In genomic region chr7:155391414-155391813, GRCh38 we compare ENCODE assay signal across 8 cellular contexts.
"Had no signal": no experiment of that assay in that cellular context is flagged by ENCODE, and none has a peak within 500 bp of the region (broad histone marks: within the 10 kb centered on the region; RNA-seq: fewer than 3 reads in every experiment).

No MANE protein-coding gene starts in this region.

- H3K4me3 Mint-ChIP-seq: IgD-negative memory B cell had no signal

- H3K27ac ChIP-seq: HL-60 had no signal

- FAIRE-seq: HepG2, HTR-8/SVneo had no signal

- ATAC-seq: HepG2, K562 had no signal

- H3K9me3 Mint-ChIP-seq: IgD-negative memory B cell had no signal

- H3K4me1 Mint-ChIP-seq: IgD-negative memory B cell had no signal

- H3K27ac Mint-ChIP-seq: IgD-negative memory B cell had no signal

- H3K4me3 ChIP-seq: K562 had no signal

- DNase-seq: IMR-90, KBM-7, KG1 had no signal
